Comparison of ENCODE assay signal across 8 cellular contexts in the genomic region with DNA sequence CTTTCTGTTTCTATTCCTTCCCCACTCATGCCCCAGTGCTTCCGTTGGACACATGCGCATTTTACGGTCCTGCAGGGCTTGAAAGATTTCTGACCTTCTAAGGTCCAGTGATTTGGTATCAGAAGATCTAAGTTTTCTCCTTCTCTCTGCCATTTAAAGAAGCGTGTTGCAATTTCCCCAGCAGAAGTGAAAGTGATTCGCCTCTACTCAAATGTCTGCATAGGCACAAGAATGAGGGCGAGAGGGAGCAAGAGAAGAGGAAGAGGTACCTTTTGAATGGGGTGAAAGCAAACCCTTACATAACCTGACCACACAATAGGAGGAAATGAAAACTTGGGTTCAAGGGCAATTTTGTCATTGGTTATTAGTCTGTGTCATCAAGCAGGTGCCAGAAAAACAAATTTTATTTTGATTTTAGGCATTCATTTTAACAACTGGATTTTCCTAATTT. TPM values are rescaled to one million over a fixed set of nuclear protein-coding genes. Genes with fewer than 3 reads are reported as not detected.
DNase-seq lines count a peak whose midpoint lies in the region; ATAC-seq, FAIRE-seq and TF ChIP-seq lines count a peak whose summit lies in the region.

No MANE protein-coding gene starts in this region.

- no peak overlapping the region for H3K27ac ChIP-seq in right cardiac atrium (ENCODE audit: low read length)
- peak overlapping the region in 3 of 5 donors; percentile 33 to 39 (median 38) for H3K27ac ChIP-seq in stomach

- FAIRE-seq in frontal cortex (lab: Jason Lieb, UNC): no peak

- intact Hi-C loops in right cardiac atrium (cut with DNase I): no loop called here
- intact Hi-C loops in stomach (cut with DNase I; ENCODE audit: low total_unique reads): no loop called here

- DNase-seq in AML-193 (lab: John Stamatoyannopoulos, UW) (peak; percentile 87 to 94), T-helper 22 cell (ENCODE audit: low read depth) (peak; percentile 16), right cardiac atrium (no peak), stomach (no peak), frontal cortex (ENCODE audit: low spot score in 2 of 2) (no peak), HK-2 (ENCODE audit: unreplicated experiment) (no peak)

- H3K4me3 ChIP-seq in right cardiac atrium (ENCODE audit: low read length): no peak overlapping the region
- H3K4me3 ChIP-seq in stomach: peak overlapping the region; percentile 11 to 27 (median 20)

- TF ChIP-seq POLR2A in stomach (IDR thresholded peaks at IDR 0.05): no peak

- 63% methylated on average over 6 of the region's 6 CpGs for WGBS in right cardiac atrium
- 53 to 70% (median 59%) methylated on average over 6 of the region's 6 CpGs for WGBS in stomach, 5 donors

- no peaks in the 10 kb centered on the region for H3K36me3 ChIP-seq in stomach

- no peak for TF ChIP-seq CTCF in stomach (IDR thresholded peaks at IDR 0.05)

- TF ChIP-seq EP300 in stomach (IDR thresholded peaks at IDR 0.05): no peak

- H3K4me1 ChIP-seq in right cardiac atrium (ENCODE audit: control insufficient read depth, insufficient read depth, low read length): peaks cover 2% of the 10 kb centered on the region
- peaks cover 0 to 11% (median 3%) of the 10 kb centered on the region in 4 donors for H3K4me1 ChIP-seq in stomach

- no peaks in the 10 kb centered on the region for H3K27me3 ChIP-seq in right cardiac atrium (ENCODE audit: control insufficient read depth, insufficient read depth)
- H3K27me3 ChIP-seq in stomach: no peaks in the 10 kb centered on the region

- H3K9me3 ChIP-seq in right cardiac atrium (ENCODE audit: control insufficient read depth, low read length): no peaks in the 10 kb centered on the region
- H3K9me3 ChIP-seq in stomach: no peaks in the 10 kb centered on the region

- ATAC-seq in GM19025 (IDR thresholded peaks at IDR 0.05; ENCODE audit: low read depth, unreplicated experiment) (peak; percentile 87), HG03108 (IDR thresholded peaks at IDR 0.05; ENCODE audit: unreplicated experiment) (peak; percentile 74), right cardiac atrium (peak; percentile 60 to 69)

RNA-seq across cellular contexts. Expression of a gene that starts 31.7 kb away (rescaled TPM):
- total RNA-seq in right cardiac atrium (10 to 100 TPM; 47.2 to 66.5 (median 50.1) TPM), stomach (10 to 100 TPM in 4 of 5 donors, 1 to 10 TPM in 1; 6.4 to 82.8 (median 52.6) TPM), frontal cortex (13.0 TPM)
- polyA plus RNA-seq in right cardiac atrium (16.5 TPM), stomach (10 to 100 TPM; 11.5 to 18.6 (median 12.9) TPM)

Comparison
In these comparisons a context has a peak if more than half of its experiments do, and no peak if none do; other contexts are left out.
1. DNase-seq: peak in AML-193 (2 of 2) and T-helper 22 cell (single experiment); none in right cardiac atrium (0 of 3), stomach (single experiment), frontal cortex (0 of 2) and HK-2 (single experiment).
2. Peak in every context shown above with its lines, with median percentiles within 50 percentile points of each other: ATAC-seq.